In the genomic region with DNA sequence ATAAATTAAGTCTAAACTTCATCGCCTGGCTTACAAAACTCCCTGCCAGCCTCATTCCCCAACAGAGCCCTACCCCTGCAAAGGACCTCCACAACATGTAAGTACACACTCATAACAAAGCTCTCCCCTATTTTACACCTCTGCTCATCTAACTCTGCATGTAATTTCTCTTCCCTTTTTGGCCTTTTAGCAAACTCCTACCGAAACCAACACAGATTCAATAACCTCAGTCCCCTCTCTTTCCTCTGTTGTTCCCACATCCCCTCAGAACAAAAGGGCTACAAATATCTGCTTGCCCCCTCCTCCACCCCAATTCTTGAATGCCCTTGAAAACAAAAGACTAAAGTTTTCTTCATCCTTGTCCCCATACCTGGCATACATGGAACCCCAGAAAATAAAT, we compare ENCODE assay signal across 8 cellular contexts. TPM values are rescaled to one million over a fixed set of nuclear protein-coding genes. Genes with fewer than 3 reads are reported as not detected.
DNase-seq lines count a peak whose midpoint lies in the region; ATAC-seq and TF ChIP-seq lines count a peak whose summit lies in the region.

No MANE protein-coding gene starts in this region.

- H3K4me1 Mint-ChIP-seq in activated T-cell treated with anti-CD3 and anti-CD28 coated beads, Interleukin-2, amount 50 U/mL, for 24 hours (ENCODE audit: low read depth) = peaks cover 52% of the 10 kb centered on the region
- H3K4me1 Mint-ChIP-seq in activated T-helper 1 cell treated with anti-CD3 and anti-CD28 coated beads, Interleukin-12 subunit alpha, Interleukin-12 subunit beta, Interleukin-2, Interleukin-4 antibody, amounts not matched to agents 30 ng/mL and 10 ng/mL and 1 ng/mL, durations not matched to agents 14 hours and 24 hours and 36 hours (ENCODE audit: low read depth) = peaks cover 58% of the 10 kb centered on the region

- H3K36me3 Mint-ChIP-seq in activated T-cell treated with anti-CD3 and anti-CD28 coated beads, Interleukin-2, amount 50 U/mL, for 24 hours (ENCODE audit: low read depth) = peaks cover 59% of the 10 kb centered on the region
- peaks cover 25% of the 10 kb centered on the region for H3K36me3 Mint-ChIP-seq in activated T-helper 1 cell treated with anti-CD3 and anti-CD28 coated beads, Interleukin-12 subunit alpha, Interleukin-12 subunit beta, Interleukin-2, Interleukin-4 antibody, amounts not matched to agents 30 ng/mL and 10 ng/mL and 1 ng/mL, durations not matched to agents 14 hours and 24 hours and 36 hours (ENCODE audit: low read depth)

- no peaks in the 10 kb centered on the region for H3K27me3 Mint-ChIP-seq in activated T-cell treated with anti-CD3 and anti-CD28 coated beads, Interleukin-2, amount 50 U/mL, for 24 hours
- H3K27me3 Mint-ChIP-seq in activated T-helper 1 cell treated with anti-CD3 and anti-CD28 coated beads, Interleukin-12 subunit alpha, Interleukin-12 subunit beta, Interleukin-2, Interleukin-4 antibody, amounts not matched to agents 30 ng/mL and 10 ng/mL and 1 ng/mL, durations not matched to agents 14 hours and 24 hours and 36 hours (ENCODE audit: insufficient read depth) = no peaks in the 10 kb centered on the region

- intact Hi-C loops in activated T-helper 1 cell treated with anti-CD3 and anti-CD28 coated beads, Interleukin-12 subunit alpha, Interleukin-12 subunit beta, Interleukin-2, Interleukin-4 antibody, amounts not matched to agents 30 ng/mL and 10 ng/mL and 1 ng/mL, durations not matched to agents 14 hours and 24 hours and 36 hours (cut with micrococcal nuclease) = loop anchor here (2.0 to 10.0 kb wide), 3 partner anchors 55 to 467 kb away; a partner anchor contains a TSS

- no peak for TF ChIP-seq CTCF in tibial nerve (IDR thresholded peaks at IDR 0.05)

- H3K4me3 Mint-ChIP-seq in activated T-cell treated with anti-CD3 and anti-CD28 coated beads, Interleukin-2, amount 50 U/mL, for 24 hours = peak overlapping the region; percentile 94
- H3K4me3 Mint-ChIP-seq in activated T-helper 1 cell treated with anti-CD3 and anti-CD28 coated beads, Interleukin-12 subunit alpha, Interleukin-12 subunit beta, Interleukin-2, Interleukin-4 antibody, amounts not matched to agents 30 ng/mL and 10 ng/mL and 1 ng/mL, durations not matched to agents 14 hours and 24 hours and 36 hours = peak overlapping the region; percentile 97

- TF ChIP-seq POLR2A in tibial nerve (IDR thresholded peaks at IDR 0.05) = no peak

- H3K4me1 ChIP-seq in tibial nerve = peaks cover 0 to 23% (median 7%) of the 10 kb centered on the region in 4 donors

- H3K9me3 Mint-ChIP-seq in activated T-cell treated with anti-CD3 and anti-CD28 coated beads, Interleukin-2, amount 50 U/mL, for 24 hours = no peaks in the 10 kb centered on the region
- H3K9me3 Mint-ChIP-seq in activated T-helper 1 cell treated with anti-CD3 and anti-CD28 coated beads, Interleukin-12 subunit alpha, Interleukin-12 subunit beta, Interleukin-2, Interleukin-4 antibody, amounts not matched to agents 30 ng/mL and 10 ng/mL and 1 ng/mL, durations not matched to agents 14 hours and 24 hours and 36 hours = peaks cover 11% of the 10 kb centered on the region

- DNase-seq in activated T-cell treated with anti-CD3 and anti-CD28 coated beads, Interleukin-2, amount 50 U/mL, for 24 hours = no peak
- no peak for DNase-seq in activated T-cell treated with anti-CD3 and anti-CD28 coated beads for 4 hours
- DNase-seq in activated T-helper 1 cell treated with anti-CD3 and anti-CD28 coated beads, Interleukin-12 subunit alpha, Interleukin-12 subunit beta, Interleukin-2, Interleukin-4 antibody, amounts not matched to agents 30 ng/mL and 10 ng/mL and 1 ng/mL, durations not matched to agents 14 hours and 24 hours and 36 hours (ENCODE audit: low spot score) = no peak
- no peak for DNase-seq in tibial nerve (ENCODE audit: low spot score in 2 of 2)
- no peak for DNase-seq in NCI-H1092 (lab: John Stamatoyannopoulos, UW)

- 41 to 48% methylated on average over 2 of the region's 2 CpGs for WGBS in tibial nerve, 2 donors

- no peak for TF ChIP-seq EP300 in tibial nerve (IDR thresholded peaks at IDR 0.05)

- ATAC-seq in GM21515 (IDR thresholded peaks at IDR 0.05; ENCODE audit: unreplicated experiment) (no peak), HG03135 (IDR thresholded peaks at IDR 0.05; ENCODE audit: unreplicated experiment) (no peak)

- H3K4me3 ChIP-seq in tibial nerve = peak overlapping the region; percentile 53 to 73 (median 62)

- peak overlapping the region; percentile 99 for H3K27ac Mint-ChIP-seq in activated T-cell treated with anti-CD3 and anti-CD28 coated beads, Interleukin-2, amount 50 U/mL, for 24 hours
- peak overlapping the region; percentile 94 for H3K27ac Mint-ChIP-seq in activated T-helper 1 cell treated with anti-CD3 and anti-CD28 coated beads, Interleukin-12 subunit alpha, Interleukin-12 subunit beta, Interleukin-2, Interleukin-4 antibody, amounts not matched to agents 30 ng/mL and 10 ng/mL and 1 ng/mL, durations not matched to agents 14 hours and 24 hours and 36 hours

- H3K27me3 ChIP-seq in layer of hippocampus (ENCODE audit: control insufficient read depth, insufficient read depth, low read length) (no peaks in the 10 kb centered on the region), tibial nerve (no peaks in the 10 kb centered on the region)

- peaks cover 0 to 33% (median 0%) of the 10 kb centered on the region in 3 donors for H3K36me3 ChIP-seq in tibial nerve

- H3K27ac ChIP-seq in layer of hippocampus (ENCODE audit: low read depth, low read length) = peak overlapping the region; percentile 71
- peak overlapping the region; percentile 73 to 90 (median 82) for H3K27ac ChIP-seq in tibial nerve

- no peaks in the 10 kb centered on the region for H3K9me3 ChIP-seq in tibial nerve

RNA-seq across cellular contexts. Expression of a gene that starts 0.7 kb away (rescaled TPM):
- 55.4 and 56.0 TPM in 2 replicates for total RNA-seq in activated T-helper 1 cell treated with anti-CD3 and anti-CD28 coated beads, Interleukin-12 subunit alpha, Interleukin-12 subunit beta, Interleukin-2, Interleukin-4 antibody, amounts not matched to agents 30 ng/mL and 10 ng/mL and 1 ng/mL, durations not matched to agents 14 hours and 24 hours and 36 hours
- 10 to 100 TPM; 27.3 to 66.0 (median 40.4) TPM for total RNA-seq in tibial nerve

RNA-seq across cellular contexts. Expression of a gene that starts 26.5 kb away (rescaled TPM):
- total RNA-seq in activated T-helper 1 cell treated with anti-CD3 and anti-CD28 coated beads, Interleukin-12 subunit alpha, Interleukin-12 subunit beta, Interleukin-2, Interleukin-4 antibody, amounts not matched to agents 30 ng/mL and 10 ng/mL and 1 ng/mL, durations not matched to agents 14 hours and 24 hours and 36 hours = 102 TPM in 2 replicates
- total RNA-seq in tibial nerve = 10 to 100 TPM; 31.8 to 35.6 (median 33.8) TPM
